ENCODE assay signal across 1 cellular context in the genomic region with DNA sequence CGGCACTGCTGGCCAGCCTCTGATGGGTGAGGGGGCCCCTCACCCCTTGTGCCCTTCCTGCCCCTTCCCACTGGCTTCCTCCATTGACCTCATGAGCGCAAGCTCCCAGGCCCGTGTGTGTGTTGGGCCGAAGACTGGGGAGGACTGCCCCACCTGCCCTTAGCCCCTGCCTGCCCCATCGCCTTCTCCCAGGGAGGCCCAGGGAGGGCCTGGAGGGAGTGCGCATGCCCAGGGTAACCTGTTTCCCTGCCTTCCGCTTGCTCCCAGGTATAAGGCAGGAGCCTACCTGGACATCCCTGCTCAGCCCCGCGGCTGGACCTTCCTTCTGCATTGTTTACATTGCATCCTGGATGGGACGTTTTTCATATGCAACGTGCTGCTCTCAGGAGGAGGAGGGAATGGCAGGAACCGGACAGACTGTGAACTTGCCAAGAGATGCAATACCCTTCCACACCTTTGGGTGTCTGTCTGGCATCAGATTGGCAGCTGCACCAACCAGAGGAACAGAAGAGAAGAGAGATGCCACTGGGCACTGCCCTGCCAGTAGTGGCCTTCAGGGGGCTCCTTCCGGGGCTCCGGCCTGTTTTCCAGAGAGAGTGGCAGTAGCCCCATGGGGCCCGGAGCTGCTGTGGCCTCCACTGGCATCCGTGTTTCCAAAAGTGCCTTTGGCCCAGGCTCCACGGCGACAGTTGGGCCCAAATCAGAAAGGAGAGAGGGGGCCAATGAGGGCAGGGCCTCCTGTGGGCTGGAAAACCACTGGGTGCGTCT.
TF ChIP-seq lines count a peak whose summit lies in the region.

No MANE protein-coding gene starts in this region.

TF ChIP-seq in H1, 55 proteins besides CTCF, POLR2A, EP300 and RAD21:
- TF ChIP-seq SUZ12 (IDR thresholded peaks at IDR 0.05; ENCODE audit: low read length) (no peak), TAF1 (IDR thresholded peaks at IDR 0.05; ENCODE audit: low read depth, low read length) (no peak), RNF2 (IDR thresholded peaks at IDR 0.05; ENCODE audit: borderline replicate concordance, low read depth, low read length, missing control alignments, poor library complexity, severe bottlenecking) (no peak), SIRT6 (IDR thresholded peaks at IDR 0.05; ENCODE audit: low read length) (no peak), BACH1 (IDR thresholded peaks at IDR 0.05; ENCODE audit: low read length) (peak; percentile 48; the same call in 1 of the 2 replicates)
- TF ChIP-seq, protein P1, sequence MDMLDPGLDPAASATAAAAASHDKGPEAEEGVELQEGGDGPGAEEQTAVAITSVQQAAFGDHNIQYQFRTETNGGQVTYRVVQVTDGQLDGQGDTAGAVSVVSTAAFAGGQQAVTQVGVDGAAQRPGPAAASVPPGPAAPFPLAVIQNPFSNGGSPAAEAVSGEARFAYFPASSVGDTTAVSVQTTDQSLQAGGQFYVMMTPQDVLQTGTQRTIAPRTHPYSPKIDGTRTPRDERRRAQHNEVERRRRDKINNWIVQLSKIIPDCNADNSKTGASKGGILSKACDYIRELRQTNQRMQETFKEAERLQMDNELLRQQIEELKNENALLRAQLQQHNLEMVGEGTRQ (IDR thresholded peaks at IDR 0.05; ENCODE audit: low read length): no peak
- TF ChIP-seq, protein P2, sequence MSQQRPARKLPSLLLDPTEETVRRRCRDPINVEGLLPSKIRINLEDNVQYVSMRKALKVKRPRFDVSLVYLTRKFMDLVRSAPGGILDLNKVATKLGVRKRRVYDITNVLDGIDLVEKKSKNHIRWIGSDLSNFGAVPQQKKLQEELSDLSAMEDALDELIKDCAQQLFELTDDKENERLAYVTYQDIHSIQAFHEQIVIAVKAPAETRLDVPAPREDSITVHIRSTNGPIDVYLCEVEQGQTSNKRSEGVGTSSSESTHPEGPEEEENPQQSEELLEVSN (IDR thresholded peaks at IDR 0.05): no peak
